Comparison of ENCODE assay signal across 1 cellular context in the genomic region with DNA sequence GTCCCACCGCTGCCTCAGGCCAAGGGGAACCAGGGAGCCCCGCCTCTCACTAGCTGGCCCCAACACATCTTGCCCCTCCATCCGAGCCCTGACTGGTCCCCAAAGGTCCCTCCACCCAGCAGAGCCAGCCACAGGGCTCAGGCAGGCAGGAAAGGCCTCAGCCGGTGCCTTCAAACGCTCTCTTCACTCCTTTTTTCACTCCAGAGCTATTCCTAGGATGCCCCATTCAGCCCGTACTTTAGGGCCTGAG.
TF ChIP-seq lines count a peak whose summit lies in the region.

No MANE protein-coding gene starts in this region.

TF ChIP-seq in SK-N-SH, 30 proteins besides CTCF, POLR2A, EP300 and RAD21 (continued from another document):
- TF ChIP-seq, protein P1, sequence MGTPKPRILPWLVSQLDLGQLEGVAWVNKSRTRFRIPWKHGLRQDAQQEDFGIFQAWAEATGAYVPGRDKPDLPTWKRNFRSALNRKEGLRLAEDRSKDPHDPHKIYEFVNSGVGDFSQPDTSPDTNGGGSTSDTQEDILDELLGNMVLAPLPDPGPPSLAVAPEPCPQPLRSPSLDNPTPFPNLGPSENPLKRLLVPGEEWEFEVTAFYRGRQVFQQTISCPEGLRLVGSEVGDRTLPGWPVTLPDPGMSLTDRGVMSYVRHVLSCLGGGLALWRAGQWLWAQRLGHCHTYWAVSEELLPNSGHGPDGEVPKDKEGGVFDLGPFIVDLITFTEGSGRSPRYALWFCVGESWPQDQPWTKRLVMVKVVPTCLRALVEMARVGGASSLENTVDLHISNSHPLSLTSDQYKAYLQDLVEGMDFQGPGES (IDR thresholded peaks at IDR 0.05; ENCODE audit: low read depth, low read length) = no peak
- no peak for TF ChIP-seq FOXM1 (IDR thresholded peaks at IDR 0.05; ENCODE audit: low read depth)
- TF ChIP-seq TEAD4 (IDR thresholded peaks at IDR 0.05; ENCODE audit: borderline replicate concordance, insufficient read depth) = no peak
- TF ChIP-seq, protein P2, sequence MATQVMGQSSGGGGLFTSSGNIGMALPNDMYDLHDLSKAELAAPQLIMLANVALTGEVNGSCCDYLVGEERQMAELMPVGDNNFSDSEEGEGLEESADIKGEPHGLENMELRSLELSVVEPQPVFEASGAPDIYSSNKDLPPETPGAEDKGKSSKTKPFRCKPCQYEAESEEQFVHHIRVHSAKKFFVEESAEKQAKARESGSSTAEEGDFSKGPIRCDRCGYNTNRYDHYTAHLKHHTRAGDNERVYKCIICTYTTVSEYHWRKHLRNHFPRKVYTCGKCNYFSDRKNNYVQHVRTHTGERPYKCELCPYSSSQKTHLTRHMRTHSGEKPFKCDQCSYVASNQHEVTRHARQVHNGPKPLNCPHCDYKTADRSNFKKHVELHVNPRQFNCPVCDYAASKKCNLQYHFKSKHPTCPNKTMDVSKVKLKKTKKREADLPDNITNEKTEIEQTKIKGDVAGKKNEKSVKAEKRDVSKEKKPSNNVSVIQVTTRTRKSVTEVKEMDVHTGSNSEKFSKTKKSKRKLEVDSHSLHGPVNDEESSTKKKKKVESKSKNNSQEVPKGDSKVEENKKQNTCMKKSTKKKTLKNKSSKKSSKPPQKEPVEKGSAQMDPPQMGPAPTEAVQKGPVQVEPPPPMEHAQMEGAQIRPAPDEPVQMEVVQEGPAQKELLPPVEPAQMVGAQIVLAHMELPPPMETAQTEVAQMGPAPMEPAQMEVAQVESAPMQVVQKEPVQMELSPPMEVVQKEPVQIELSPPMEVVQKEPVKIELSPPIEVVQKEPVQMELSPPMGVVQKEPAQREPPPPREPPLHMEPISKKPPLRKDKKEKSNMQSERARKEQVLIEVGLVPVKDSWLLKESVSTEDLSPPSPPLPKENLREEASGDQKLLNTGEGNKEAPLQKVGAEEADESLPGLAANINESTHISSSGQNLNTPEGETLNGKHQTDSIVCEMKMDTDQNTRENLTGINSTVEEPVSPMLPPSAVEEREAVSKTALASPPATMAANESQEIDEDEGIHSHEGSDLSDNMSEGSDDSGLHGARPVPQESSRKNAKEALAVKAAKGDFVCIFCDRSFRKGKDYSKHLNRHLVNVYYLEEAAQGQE (IDR thresholded peaks at IDR 0.05; ENCODE audit: low read depth, low read length) = no peak
